Comparison of ENCODE assay signal across 13 cellular contexts in the genomic region with DNA sequence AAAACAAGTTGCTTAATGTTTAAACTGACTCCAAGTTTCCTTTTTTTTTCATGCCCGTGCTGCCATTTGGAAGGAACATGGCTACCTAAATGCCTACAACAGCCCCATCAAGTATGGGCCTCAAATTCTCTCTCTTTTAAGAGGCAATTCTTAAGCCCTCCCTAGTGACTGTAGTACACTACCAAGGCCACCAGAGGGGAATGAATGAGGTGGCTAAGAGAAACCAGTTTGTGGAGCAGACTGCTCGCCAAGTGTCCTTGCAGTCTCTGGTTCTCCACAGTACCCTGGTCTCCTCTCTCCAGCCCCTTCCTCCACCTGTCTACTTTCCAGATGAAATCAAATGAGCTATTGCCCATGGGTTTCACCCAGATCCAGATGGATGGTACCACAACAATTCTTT.
DNase-seq lines count a peak whose midpoint lies in the region; ATAC-seq and TF ChIP-seq lines count a peak whose summit lies in the region.
"Had no signal": no experiment of that assay in that cellular context is flagged by ENCODE, and none has a peak within 500 bp of the region (broad histone marks: within the 10 kb centered on the region; RNA-seq: fewer than 3 reads in every experiment).

No MANE protein-coding gene starts in this region.

- no peaks in the 10 kb centered on the region for H3K27me3 ChIP-seq in tibial nerve
- H3K27me3 ChIP-seq: BLaER1 treated with 17β-estradiol and CSF1 and Interleukin-3, amounts not matched to agents 10 nM and 100 nM; esophagus muscularis mucosa had no signal

- no peak for ATAC-seq in GM21526 (IDR thresholded peaks at IDR 0.05; ENCODE audit: low FRiP score, unreplicated experiment)

- no peak for TF ChIP-seq POLR2A in tibial nerve (IDR thresholded peaks at IDR 0.05)

- peak; percentile 27 for TF ChIP-seq CTCF in GM12873 (IDR thresholded peaks at IDR 0.05; ENCODE audit: insufficient read depth, low read depth, low read length, missing control alignments)
- no peak for TF ChIP-seq CTCF in tibial nerve (IDR thresholded peaks at IDR 0.05)

- in situ Hi-C loops in SK-MEL-5 (cut with HindIII; ENCODE audit: low pct_unique_long_range_greater_than_20kb, low sequenced_read_pairs), result no loop called here

- TF ChIP-seq EP300 in tibial nerve (IDR thresholded peaks at IDR 0.05), result no peak

- H3K9me3 ChIP-seq in tibial nerve, result no peaks in the 10 kb centered on the region
- H3K9me3 ChIP-seq: BLaER1 treated with 17β-estradiol and CSF1 and Interleukin-3, amounts not matched to agents 10 nM and 100 nM; esophagus muscularis mucosa had no signal

- no peaks in the 10 kb centered on the region for H3K4me1 ChIP-seq in tibial nerve
- H3K4me1 ChIP-seq: BLaER1 treated with 17β-estradiol and CSF1 and Interleukin-3, amounts not matched to agents 10 nM and 100 nM; esophagus muscularis mucosa had no signal

- WGBS in tibial nerve, 2 donors, result 95 to 96% methylated on average over 2 of the region's 2 CpGs

- no peak overlapping the region for H3K4me3 ChIP-seq in tibial nerve
- H3K4me3 ChIP-seq: BLaER1 treated with 17β-estradiol and CSF1 and Interleukin-3, amounts not matched to agents 10 nM and 100 nM; esophagus muscularis mucosa had no signal

- no peak overlapping the region for H3K27ac ChIP-seq in tibial nerve
- H3K27ac ChIP-seq: BLaER1 treated with 17β-estradiol and CSF1 and Interleukin-3, amounts not matched to agents 10 nM and 100 nM; esophagus muscularis mucosa had no signal

- H3K36me3 ChIP-seq in tibial nerve, result no peaks in the 10 kb centered on the region
- H3K36me3 ChIP-seq: BLaER1 treated with 17β-estradiol and CSF1 and Interleukin-3, amounts not matched to agents 10 nM and 100 nM; esophagus muscularis mucosa had no signal

- DNase-seq in HT-29 (ENCODE audit: low spot score) (peak; percentile 12), SK-MEL-5 (ENCODE audit: low read depth, low spot score) (peak; percentile 34), islet precursor cell (peak; percentile 62), tibial nerve (ENCODE audit: low spot score in 2 of 2) (no peak)
- no peak for DNase-seq in activated CD4-positive, alpha-beta T cell treated with anti-CD3 and anti-CD28 coated beads, Interleukin-2, amount 50 U/mL, for 1 hour
- DNase-seq: activated CD4-positive, CD25-positive, alpha-beta regulatory T cell treated with anti-CD3 and anti-CD28 coated beads, Interleukin-2, amount 50 U/mL, for 72 hours; activated naive CD4-positive, alpha-beta T cell; NCI-H1417 treated with DMSO at 0.1 percent for 48 hours; NCI-H345 had no signal

Comparison
In these comparisons a context has a peak if more than half of its experiments do, and no peak if none do; other contexts are left out.
1. DNase-seq: peak in HT-29 (single experiment), SK-MEL-5 (single experiment) and islet precursor cell (single experiment); none in activated CD4-positive, alpha-beta T cell treated with anti-CD3 and anti-CD28 coated beads, Interleukin-2, amount 50 U/mL, for 1 hour (single experiment) and tibial nerve (0 of 2).